Comparison of ENCODE assay signal across 12 cellular contexts in the genomic region with DNA sequence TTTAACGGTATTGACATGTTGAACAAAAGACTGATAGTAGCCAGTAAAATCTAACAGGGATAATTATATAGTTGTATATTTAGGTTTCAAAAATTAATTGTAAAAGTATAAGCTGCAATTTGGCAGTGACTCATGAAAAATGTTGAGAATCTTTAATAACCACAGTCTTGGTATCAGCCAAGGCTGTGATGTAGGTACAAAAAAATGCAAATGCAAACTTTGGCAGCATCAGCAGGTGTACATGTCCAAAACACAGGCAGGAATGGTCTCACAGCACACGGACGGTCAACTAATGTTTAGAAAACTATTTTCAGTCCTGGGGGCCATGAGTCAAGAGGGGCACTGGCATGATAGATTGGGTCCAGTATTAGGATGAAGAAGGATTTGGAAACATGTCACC. TPM values are rescaled to one million over a fixed set of nuclear protein-coding genes. Genes with fewer than 3 reads are reported as not detected.
DNase-seq lines count a peak whose midpoint lies in the region; ATAC-seq and TF ChIP-seq lines count a peak whose summit lies in the region.
"Had no signal": no experiment of that assay in that cellular context is flagged by ENCODE, and none has a peak within 500 bp of the region (broad histone marks: within the 10 kb centered on the region; RNA-seq: fewer than 3 reads in every experiment).

No MANE protein-coding gene starts in this region.

- no peak overlapping the region for H3K27ac ChIP-seq in IMR-90 (ENCODE audit: insufficient read depth, low read length)
- no peak overlapping the region for H3K27ac ChIP-seq in fibroblast of lung (ENCODE audit: insufficient read depth, low read length)
- H3K27ac ChIP-seq: BLaER1 had no signal

- POLR2A ChIA-PET in IMR-90 (lab: Charles Lee; ENCODE audit: unreplicated experiment): no interaction called here

- dilution Hi-C loops in IMR-90 (cut with HindIII; ENCODE audit: low sequenced_read_pairs, unreplicated experiment): no loop called here

- H3K14ac ChIP-seq in IMR-90 (replicated peaks; ENCODE audit: low read depth, low read length): no peak overlapping the region

- no peak for TF ChIP-seq RAD21 in IMR-90 (IDR thresholded peaks at IDR 0.05; ENCODE audit: low read length)

- H3K36me3 ChIP-seq in IMR-90 (ENCODE audit: control insufficient read depth, insufficient read depth, low read length) (no peaks in the 10 kb centered on the region), fibroblast of lung (ENCODE audit: control insufficient read depth, insufficient read depth, low read length) (no peaks in the 10 kb centered on the region)
- H3K36me3 ChIP-seq: BLaER1 had no signal

- no peak overlapping the region for H3K18ac ChIP-seq in IMR-90 (ENCODE audit: low read depth, low read length)

- H2AFZ ChIP-seq in IMR-90 (replicated peaks; ENCODE audit: low read length, poor library complexity): no peak overlapping the region
- no peak overlapping the region for H2AFZ ChIP-seq in fibroblast of lung (ENCODE audit: low read length)

- intact Hi-C loops in IMR-90 (cut with micrococcal nuclease): no loop called here

- H3K4me2 ChIP-seq in IMR-90 (ENCODE audit: low read depth, low read length): no peak overlapping the region
- H3K4me2 ChIP-seq in fibroblast of lung (ENCODE audit: extremely low read depth, insufficient read depth, low read length): no peak overlapping the region
- H3K4me2 ChIP-seq: BLaER1 had no signal

- no TSS peak for BruUV-seq in IMR-90 (replicated peaks; lab: Mats Ljungman, UMichigan)

- H3K56ac ChIP-seq in IMR-90 (ENCODE audit: extremely low read depth, insufficient read depth, low read length): no peak overlapping the region

- CTCF ChIA-PET in IMR-90 (lab: Yijun Ruan, JAX): no interaction called here

- WGBS in IMR-90 (ENCODE audit: extremely low coverage in 2 of 2, insufficient read length in 1 of 2), 2 experiments: no CpG with 5 or more reads among the region's 3 CpGs

- H3K4me3 ChIP-seq in IMR-90 (ENCODE audit: insufficient read depth, low read depth, low read length) (no peak overlapping the region), fibroblast of lung (replicated peaks in 1 of 4; ENCODE audit: control extremely low read depth in 1 of 4, insufficient read depth in 1 of 4, low read depth in 3 of 4, low read length in 4 of 4) (no peak overlapping the region)
- H3K4me3 ChIP-seq: BLaER1 had no signal

- no peaks in the 10 kb centered on the region for H3K79me1 ChIP-seq in IMR-90 (ENCODE audit: low read depth in 1 of 2, low read length in 2 of 2)

- H2BK5ac ChIP-seq in IMR-90 (ENCODE audit: low read depth, low read length, poor library complexity, severe bottlenecking): no peak overlapping the region

- no peak overlapping the region for H4K8ac ChIP-seq in IMR-90 (ENCODE audit: low read depth in 2 of 2, low read length in 2 of 2)

- H3K79me2 ChIP-seq in fibroblast of lung (ENCODE audit: control insufficient read depth, insufficient read depth, low read length): no peaks in the 10 kb centered on the region

- H2AK9ac ChIP-seq in IMR-90 (replicated peaks; ENCODE audit: low read depth, low read length, poor library complexity): no peak overlapping the region

- H3K4me1 ChIP-seq in IMR-90 (ENCODE audit: control insufficient read depth, insufficient read depth, low read length) (no peaks in the 10 kb centered on the region), fibroblast of lung (ENCODE audit: control insufficient read depth, extremely low read depth, insufficient read depth, low read length) (no peaks in the 10 kb centered on the region)
- H3K4me1 ChIP-seq: BLaER1 had no signal

- H3K27me3 ChIP-seq in IMR-90 (ENCODE audit: control insufficient read depth, insufficient read depth, low read length) (no peaks in the 10 kb centered on the region), fibroblast of lung (ENCODE audit: control insufficient read depth, insufficient read depth, low read length) (no peaks in the 10 kb centered on the region)
- H3K27me3 ChIP-seq: BLaER1 had no signal

- H4K5ac ChIP-seq in IMR-90 (ENCODE audit: low read depth, low read length): no peak overlapping the region

- H4K20me1 ChIP-seq in IMR-90 (ENCODE audit: insufficient read depth, low read length) (no peaks in the 10 kb centered on the region), fibroblast of lung (ENCODE audit: control insufficient read depth, extremely low read depth, insufficient read depth, low read length) (no peaks in the 10 kb centered on the region)
- H4K20me1 ChIP-seq: BLaER1 had no signal

- H3K9ac ChIP-seq in IMR-90 (ENCODE audit: low read depth, low read length) (no peak overlapping the region), fibroblast of lung (ENCODE audit: insufficient read depth, low read length) (no peak overlapping the region)
- H3K9ac ChIP-seq: BLaER1 had no signal

- TF ChIP-seq CTCF in IMR-90 (conservative IDR thresholded peaks at IDR 0.05; ENCODE audit: low read depth, low read length) (no peak), fibroblast of lung (conservative IDR thresholded peaks at IDR 0.05 in 1 of 2, IDR thresholded peaks at IDR 0.05 in 1 of 2; ENCODE audit: low read depth in 1 of 2, low read length in 2 of 2) (no peak)

- no peak for TF ChIP-seq POLR2A in IMR-90 (IDR thresholded peaks at IDR 0.05; ENCODE audit: low read depth, low read length)

- H4K91ac ChIP-seq in IMR-90 (ENCODE audit: insufficient read depth, low read depth, low read length): no peak overlapping the region

- no peak overlapping the region for H2AK5ac ChIP-seq in IMR-90 (ENCODE audit: low read depth, low read length)

- H3K9me1 ChIP-seq in IMR-90 (ENCODE audit: insufficient read depth, low read length): no peaks in the 10 kb centered on the region

- no peak overlapping the region for H3K4ac ChIP-seq in IMR-90 (ENCODE audit: low read depth, low read length)

- H2BK20ac ChIP-seq in IMR-90 (ENCODE audit: low read depth, low read length): no peak overlapping the region

- H2BK15ac ChIP-seq in IMR-90 (ENCODE audit: low read depth, low read length): no peak overlapping the region

- H3K9me3 ChIP-seq in IMR-90 (ENCODE audit: control insufficient read depth, insufficient read depth, low read length): no peaks in the 10 kb centered on the region
- no peaks in the 10 kb centered on the region for H3K9me3 ChIP-seq in fibroblast of lung (ENCODE audit: control insufficient read depth, insufficient read depth, low read depth, low read length)

- H2BK120ac ChIP-seq in IMR-90 (ENCODE audit: low read depth, low read length): no peak overlapping the region

- in situ Hi-C loops in IMR-90 (cut with MboI; ENCODE audit: low sequenced_read_pairs): no loop called here

- no peak overlapping the region for H3K23ac ChIP-seq in IMR-90 (ENCODE audit: low read depth, low read length)

- peak; percentile 66 for ATAC-seq in IMR-90 (ENCODE audit: low read depth)
- ATAC-seq in GM21528 (IDR thresholded peaks at IDR 0.05; ENCODE audit: low FRiP score, unreplicated experiment): no peak
- no peak for ATAC-seq in stimulated activated naive CD8-positive, alpha-beta T cell treated with anti-CD3 and anti-CD28 coated beads, Interleukin-15, Interleukin-2, amounts not matched to agents 100 U/mL and 50 U/mL, for 24 hours

- DNase-seq in IMR-90 (peak; percentile 65), amniotic epithelial cell (ENCODE audit: low read depth) (peak; percentile 10), fibroblast of lung (ENCODE audit: low read depth in 2 of 2) (peak; percentile 11 to 69), middle frontal gyrus (ENCODE audit: extremely low spot score, low spot score) (no peak), germinal center (ENCODE audit: low spot score) (no peak)
- no peak for DNase-seq in stimulated activated naive CD8-positive, alpha-beta T cell treated with anti-CD3 and anti-CD28 coated beads, Interleukin-15, Interleukin-2, amounts not matched to agents 100 U/mL and 50 U/mL, for 24 hours
- DNase-seq: CD8-positive, alpha-beta memory T cell; NCI-H187 treated with DMSO at 0.1 percent for 48 hours; NCI-H2171; SHP77 treated with DMSO at 0.1 percent for 48 hours had no signal

TF ChIP-seq in IMR-90, 13 proteins besides CTCF, POLR2A, EP300 and RAD21:
- TF ChIP-seq MAZ (IDR thresholded peaks at IDR 0.05; ENCODE audit: borderline replicate concordance, low read depth, low read length): no peak
- no peak for TF ChIP-seq NFE2L2 (IDR thresholded peaks at IDR 0.05; ENCODE audit: low read depth, low read length)
- no peak for TF ChIP-seq MAFK (IDR thresholded peaks at IDR 0.05; ENCODE audit: low read depth, low read length)
- no peak for TF ChIP-seq FOS (IDR thresholded peaks at IDR 0.05; ENCODE audit: low read depth, low read length)
- TF ChIP-seq MXI1 (IDR thresholded peaks at IDR 0.05; ENCODE audit: borderline replicate concordance, low read depth, low read length): no peak
- TF ChIP-seq, protein P1, sequence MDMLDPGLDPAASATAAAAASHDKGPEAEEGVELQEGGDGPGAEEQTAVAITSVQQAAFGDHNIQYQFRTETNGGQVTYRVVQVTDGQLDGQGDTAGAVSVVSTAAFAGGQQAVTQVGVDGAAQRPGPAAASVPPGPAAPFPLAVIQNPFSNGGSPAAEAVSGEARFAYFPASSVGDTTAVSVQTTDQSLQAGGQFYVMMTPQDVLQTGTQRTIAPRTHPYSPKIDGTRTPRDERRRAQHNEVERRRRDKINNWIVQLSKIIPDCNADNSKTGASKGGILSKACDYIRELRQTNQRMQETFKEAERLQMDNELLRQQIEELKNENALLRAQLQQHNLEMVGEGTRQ (IDR thresholded peaks at IDR 0.05; ENCODE audit: low read depth, low read length): no peak
- no peak for TF ChIP-seq RFX5 (IDR thresholded peaks at IDR 0.05; ENCODE audit: low read depth, low read length)
- TF ChIP-seq CHD1 (IDR thresholded peaks at IDR 0.05; ENCODE audit: low read depth, low read length): no peak
- no peak for TF ChIP-seq BHLHE40 (IDR thresholded peaks at IDR 0.05; ENCODE audit: low read depth, low read length)
- TF ChIP-seq RCOR1 (IDR thresholded peaks at IDR 0.05; ENCODE audit: insufficient replicate concordance, low read length): no peak

RNA-seq across cellular contexts. Expression of gene BEND3, which starts 58.5 kb away (rescaled TPM):
- total RNA-seq in IMR-90 (2012; rRNA removed) (1.8 and 1.9 TPM in 2 replicates), fibroblast of lung (0.83 and 1.0 TPM in 2 replicates)
- polyA plus RNA-seq in IMR-90 (2012; rRNA removed) (1.2 and 1.3 TPM in 2 replicates), fibroblast of lung (1.7 and 2.1 TPM in 2 replicates)
- 0.67 and 0.78 TPM in 2 replicates for polyA plus RNA-seq in IMR-90 (2012; cell fraction: cytosol; rRNA removed)
- 1.2 and 1.4 TPM in 2 replicates for polyA plus RNA-seq in IMR-90 (2012; cell fraction: nucleus; rRNA removed; ENCODE audit: low replicate concordance)
- 1.5 and 1.6 TPM in 2 replicates for polyA plus RNA-seq in fibroblast of lung (2012)
- polyA minus RNA-seq in fibroblast of lung (ENCODE audit: low replicate concordance): 3.9 and 5.2 TPM in 2 replicates

Comparison
In these comparisons a context has a peak if more than half of its experiments do, and no peak if none do; other contexts are left out.
1. DNase-seq: peak in IMR-90 (single experiment), amniotic epithelial cell (single experiment) and fibroblast of lung (2 of 2); none in middle frontal gyrus (single experiment), germinal center (single experiment) and stimulated activated naive CD8-positive, alpha-beta T cell treated with anti-CD3 and anti-CD28 coated beads, Interleukin-15, Interleukin-2, amounts not matched to agents 100 U/mL and 50 U/mL, for 24 hours (single experiment).